21 cellular contexts compared by ENCODE assay signal in genomic region chr11:119482561-119483001, GRCh38. TPM values are rescaled to one million over a fixed set of nuclear protein-coding genes. Genes with fewer than 3 reads are reported as not detected.
DNase-seq lines count a peak whose midpoint lies in the region; ATAC-seq and TF ChIP-seq lines count a peak whose summit lies in the region.
"Had no signal": no experiment of that assay in that cellular context is flagged by ENCODE, and none has a peak within 500 bp of the region (broad histone marks: within the 10 kb centered on the region; RNA-seq: fewer than 3 reads in every experiment).

No MANE protein-coding gene starts in this region.

- CTCF ChIA-PET in HEK293T (lab: Yijun Ruan, JAX): no interaction called here

- H3K4me3 ChIP-seq in coronary artery: no peak overlapping the region
- H3K4me3 ChIP-seq: A549; BLaER1 treated with 17β-estradiol and CSF1 and Interleukin-3, amounts not matched to agents 10 nM and 100 nM; GM12878; GM23248; PC-9 had no signal

- H3K9me3 Mint-ChIP-seq in activated T-cell treated with anti-CD3 and anti-CD28 coated beads, Interleukin-2, amount 50 U/mL, for 24 hours: no peaks in the 10 kb centered on the region
- H3K9me3 Mint-ChIP-seq in activated T-cell treated with anti-CD3 and anti-CD28 coated beads, Interleukin-2, amount 50 U/mL, for 4 hours: no peaks in the 10 kb centered on the region
- H3K9me3 Mint-ChIP-seq in type B pancreatic cell: no peaks in the 10 kb centered on the region

- H3K27me3 Mint-ChIP-seq in activated T-cell treated with anti-CD3 and anti-CD28 coated beads, Interleukin-2, amount 50 U/mL, for 24 hours: peaks cover 21% of the 10 kb centered on the region
- peaks cover 31% of the 10 kb centered on the region for H3K27me3 Mint-ChIP-seq in activated T-cell treated with anti-CD3 and anti-CD28 coated beads, Interleukin-2, amount 50 U/mL, for 4 hours (ENCODE audit: low read depth)
- peaks cover 41% of the 10 kb centered on the region for H3K27me3 Mint-ChIP-seq in type B pancreatic cell

- DNase-seq in activated T-cell treated with anti-CD3 and anti-CD28 coated beads, Interleukin-2, amount 50 U/mL, for 24 hours: peak; percentile 7
- no peak for DNase-seq in activated T-cell treated with anti-CD3 and anti-CD28 coated beads, Interleukin-2, amount 50 U/mL, for 4 hours
- DNase-seq in coronary artery (ENCODE audit: low spot score) (peak; percentile 50), mesenteric fat pad (ENCODE audit: low spot score) (peak; percentile 81), type B pancreatic cell (ENCODE audit: extremely low spot score, unreplicated experiment) (peak; percentile 64), HEK293T (ENCODE audit: extremely low spot score) (no peak)
- DNase-seq: DMS 273 treated with DMSO at 0.1 percent for 48 hours, GDM1, GM23248, IMR-90, Karpas-422, MM.1S, NCI-H1092 treated with DMSO at 0.1 percent for 48 hours, NCI-H510A treated with DMSO at 0.1 percent for 48 hours, NCI-H82, PC-9 had no signal

- no peak overlapping the region for H3K4me3 Mint-ChIP-seq in activated T-cell treated with anti-CD3 and anti-CD28 coated beads, Interleukin-2, amount 50 U/mL, for 24 hours
- H3K4me3 Mint-ChIP-seq in activated T-cell treated with anti-CD3 and anti-CD28 coated beads, Interleukin-2, amount 50 U/mL, for 4 hours: no peak overlapping the region
- H3K4me3 Mint-ChIP-seq in type B pancreatic cell: no peak overlapping the region

- H3K4me1 Mint-ChIP-seq in activated T-cell treated with anti-CD3 and anti-CD28 coated beads, Interleukin-2, amount 50 U/mL, for 24 hours (ENCODE audit: low read depth): no peaks in the 10 kb centered on the region
- H3K4me1 Mint-ChIP-seq in activated T-cell treated with anti-CD3 and anti-CD28 coated beads, Interleukin-2, amount 50 U/mL, for 4 hours (ENCODE audit: low read depth): no peaks in the 10 kb centered on the region
- H3K4me1 Mint-ChIP-seq in type B pancreatic cell (ENCODE audit: unreplicated experiment): peaks cover 16% of the 10 kb centered on the region

- ATAC-seq in activated T-cell treated with anti-CD3 and anti-CD28 coated beads, Interleukin-2, amount 50 U/mL, for 4 hours: no peak
- ATAC-seq in HG02885 (IDR thresholded peaks at IDR 0.05; ENCODE audit: poor library complexity, unreplicated experiment) (no peak), HG02973 (IDR thresholded peaks at IDR 0.05; ENCODE audit: unreplicated experiment) (no peak)
- ATAC-seq: A549, GM12878 had no signal

- H3K27ac Mint-ChIP-seq in activated T-cell treated with anti-CD3 and anti-CD28 coated beads, Interleukin-2, amount 50 U/mL, for 24 hours: no peak overlapping the region
- no peak overlapping the region for H3K27ac Mint-ChIP-seq in type B pancreatic cell

- POLR2A ChIA-PET in HEK293T (lab: Yijun Ruan, JAX): no interaction called here

- no peak for TF ChIP-seq CTCF in coronary artery (IDR thresholded peaks at IDR 0.05)
- no peak for TF ChIP-seq CTCF in type B pancreatic cell (conservative IDR thresholded peaks at IDR 0.05)

- H3K36me3 Mint-ChIP-seq in activated T-cell treated with anti-CD3 and anti-CD28 coated beads, Interleukin-2, amount 50 U/mL, for 24 hours (ENCODE audit: low read depth): no peaks in the 10 kb centered on the region
- no peaks in the 10 kb centered on the region for H3K36me3 Mint-ChIP-seq in activated T-cell treated with anti-CD3 and anti-CD28 coated beads, Interleukin-2, amount 50 U/mL, for 4 hours (ENCODE audit: insufficient read depth)
- H3K36me3 Mint-ChIP-seq in type B pancreatic cell: no peaks in the 10 kb centered on the region

- no peak overlapping the region for H3K27ac ChIP-seq in coronary artery
- H3K27ac ChIP-seq: A549; BLaER1 treated with 17β-estradiol and CSF1 and Interleukin-3, amounts not matched to agents 10 nM and 100 nM; GM23248; PC-9 had no signal

TF ChIP-seq in HEK293T, 16 proteins besides CTCF, POLR2A, EP300 and RAD21:
- TF ChIP-seq L3MBTL2 (conservative IDR thresholded peaks at IDR 0.05) (no peak), TARDBP (IDR thresholded peaks at IDR 0.05) (no peak), FOXA1 (IDR thresholded peaks at IDR 0.05) (no peak), ARNT (IDR thresholded peaks at IDR 0.05) (no peak), ZNF384 (IDR thresholded peaks at IDR 0.05) (no peak), SUZ12 (IDR thresholded peaks at IDR 0.05) (no peak), NFRKB (IDR thresholded peaks at IDR 0.05) (no peak), HDGF (IDR thresholded peaks at IDR 0.05; ENCODE audit: borderline replicate concordance) (no peak), SP1 (IDR thresholded peaks at IDR 0.05) (no peak), BHLHE40 (IDR thresholded peaks at IDR 0.05; ENCODE audit: borderline replicate concordance) (no peak)
- TF ChIP-seq, protein P1, sequence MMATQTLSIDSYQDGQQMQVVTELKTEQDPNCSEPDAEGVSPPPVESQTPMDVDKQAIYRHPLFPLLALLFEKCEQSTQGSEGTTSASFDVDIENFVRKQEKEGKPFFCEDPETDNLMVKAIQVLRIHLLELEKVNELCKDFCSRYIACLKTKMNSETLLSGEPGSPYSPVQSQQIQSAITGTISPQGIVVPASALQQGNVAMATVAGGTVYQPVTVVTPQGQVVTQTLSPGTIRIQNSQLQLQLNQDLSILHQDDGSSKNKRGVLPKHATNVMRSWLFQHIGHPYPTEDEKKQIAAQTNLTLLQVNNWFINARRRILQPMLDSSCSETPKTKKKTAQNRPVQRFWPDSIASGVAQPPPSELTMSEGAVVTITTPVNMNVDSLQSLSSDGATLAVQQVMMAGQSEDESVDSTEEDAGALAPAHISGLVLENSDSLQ (IDR thresholded peaks at IDR 0.05): no peak

RNA-seq across cellular contexts. Expression of gene THY1, which starts 59.6 kb away (rescaled TPM):
- total RNA-seq in activated T-cell treated with anti-CD3 and anti-CD28 coated beads, Interleukin-2, amount 50 U/mL, for 4 hours: under 1 TPM; 0.35 to 0.52 (median 0.40) TPM
- total RNA-seq in mesenteric fat pad: 33.4 TPM
- total RNA-seq in type B pancreatic cell (ENCODE audit: low replicate concordance): 2.0 and 19.0 TPM in 2 replicates
- total RNA-seq: PC-9 had no signal

Comparison
In these comparisons a context has a peak if more than half of its experiments do, and no peak if none do; other contexts are left out.
1. DNase-seq: peak in activated T-cell treated with anti-CD3 and anti-CD28 coated beads, Interleukin-2, amount 50 U/mL, for 24 hours (single experiment), coronary artery (single experiment), mesenteric fat pad (single experiment) and type B pancreatic cell (single experiment); none in activated T-cell treated with anti-CD3 and anti-CD28 coated beads, Interleukin-2, amount 50 U/mL, for 4 hours (single experiment) and HEK293T (single experiment).